In genomic region chr1:29445330-29445729, GRCh38 we compare ENCODE assay signal across 25 cellular contexts.
"Had no signal": no experiment of that assay in that cellular context is flagged by ENCODE, and none has a peak within 500 bp of the region (broad histone marks: within the 10 kb centered on the region; RNA-seq: fewer than 3 reads in every experiment).

No MANE protein-coding gene starts in this region.

- H3K27ac ChIP-seq: adrenal gland, KMS-11, SK-N-MC, WERI-Rb-1 had no signal

- H3K36me3 Mint-ChIP-seq: activated naive CD4-positive, alpha-beta T cell treated with anti-CD3 and anti-CD28 coated beads, Interleukin-2, amount 10 ng/mL, durations not matched to agents 7 days and 5 days; activated naive CD8-positive, alpha-beta T cell treated with anti-CD3 and anti-CD28 coated beads, Interleukin-2, amount 10 ng/mL, durations not matched to agents 7 days and 5 days; T-cell had no signal

- H3K9me3 ChIP-seq: adrenal gland had no signal

- H3K4me3 Mint-ChIP-seq: activated CD4-positive, alpha-beta memory T cell treated with anti-CD3 and anti-CD28 coated beads, Interleukin-2, amount 10 ng/mL, durations not matched to agents 7 days and 5 days; activated CD4-positive, alpha-beta T cell treated with anti-CD3 and anti-CD28 coated beads for 36 hours; activated naive CD4-positive, alpha-beta T cell treated with anti-CD3 and anti-CD28 coated beads, Interleukin-2, amount 10 ng/mL, durations not matched to agents 7 days and 5 days; activated naive CD8-positive, alpha-beta T cell treated with anti-CD3 and anti-CD28 coated beads, Interleukin-2, amount 10 ng/mL, durations not matched to agents 7 days and 5 days; activated T-helper 17 cell treated with anti-CD3 and anti-CD28 coated beads, Interleukin-2, amount 50 U/mL, for 72 hours; T-cell had no signal

- H3K4me2 ChIP-seq: KMS-11 had no signal

- H3K36me3 ChIP-seq: adrenal gland, WERI-Rb-1 had no signal

- H3K9ac ChIP-seq: KMS-11 had no signal

- H3K4me1 Mint-ChIP-seq: activated CD4-positive, alpha-beta memory T cell treated with anti-CD3 and anti-CD28 coated beads, Interleukin-2, amount 10 ng/mL, durations not matched to agents 7 days and 5 days; activated CD4-positive, alpha-beta T cell treated with anti-CD3 and anti-CD28 coated beads for 36 hours; activated naive CD4-positive, alpha-beta T cell treated with anti-CD3 and anti-CD28 coated beads, Interleukin-2, amount 10 ng/mL, durations not matched to agents 7 days and 5 days; activated naive CD8-positive, alpha-beta T cell treated with anti-CD3 and anti-CD28 coated beads, Interleukin-2, amount 10 ng/mL, durations not matched to agents 7 days and 5 days; activated T-helper 17 cell treated with anti-CD3 and anti-CD28 coated beads, Interleukin-2, amount 50 U/mL, for 72 hours; T-cell had no signal

- H3K27ac Mint-ChIP-seq: activated CD4-positive, alpha-beta memory T cell treated with anti-CD3 and anti-CD28 coated beads, Interleukin-2, amount 10 ng/mL, durations not matched to agents 7 days and 5 days; activated CD4-positive, alpha-beta T cell treated with anti-CD3 and anti-CD28 coated beads for 36 hours; activated naive CD4-positive, alpha-beta T cell treated with anti-CD3 and anti-CD28 coated beads, Interleukin-2, amount 10 ng/mL, durations not matched to agents 7 days and 5 days; activated naive CD8-positive, alpha-beta T cell treated with anti-CD3 and anti-CD28 coated beads, Interleukin-2, amount 10 ng/mL, durations not matched to agents 7 days and 5 days; activated T-helper 17 cell treated with anti-CD3 and anti-CD28 coated beads, Interleukin-2, amount 50 U/mL, for 72 hours; T-cell had no signal

- H3K4me3 ChIP-seq: adrenal gland, SK-N-MC had no signal

- H3K4me1 ChIP-seq: adrenal gland had no signal

- H3K9me3 Mint-ChIP-seq: activated CD4-positive, alpha-beta memory T cell treated with anti-CD3 and anti-CD28 coated beads, Interleukin-2, amount 10 ng/mL, durations not matched to agents 7 days and 5 days; activated naive CD4-positive, alpha-beta T cell treated with anti-CD3 and anti-CD28 coated beads, Interleukin-2, amount 10 ng/mL, durations not matched to agents 7 days and 5 days; activated naive CD8-positive, alpha-beta T cell treated with anti-CD3 and anti-CD28 coated beads, Interleukin-2, amount 10 ng/mL, durations not matched to agents 7 days and 5 days; activated T-helper 17 cell treated with anti-CD3 and anti-CD28 coated beads, Interleukin-2, amount 50 U/mL, for 72 hours; T-cell had no signal

- DNase-seq: activated CD4-positive, alpha-beta memory T cell treated with anti-CD3 and anti-CD28 coated beads, Interleukin-2, amount 10 ng/mL, durations not matched to agents 7 days and 5 days; activated CD4-positive, alpha-beta T cell treated with anti-CD3 and anti-CD28 coated beads for 36 hours; activated CD4-positive, alpha-beta T cell treated with anti-CD3 and anti-CD28 coated beads, Interleukin-2, amount 50 U/mL, for 1 hour; activated gamma-delta T cell; activated naive CD4-positive, alpha-beta T cell treated with anti-CD3 and anti-CD28 coated beads, Interleukin-2, amount 10 ng/mL, durations not matched to agents 7 days and 5 days; activated naive CD8-positive, alpha-beta T cell treated with anti-CD3 and anti-CD28 coated beads, Interleukin-2, amount 10 ng/mL, durations not matched to agents 7 days and 5 days; activated T-cell treated with anti-CD3 and anti-CD28 coated beads for 4 hours; activated T-cell treated with anti-CD3 and anti-CD28 coated beads, Interleukin-2, amount 50 U/mL, for 48 hours; anterior cingulate cortex; NCI-H1092 treated with DMSO at 0.1 percent for 48 hours; NCI-H1417 treated with DMSO at 0.1 percent for 48 hours; NCI-H1694; NCI-H2029; NCI-H345; NCI-H510A; NCI-H526 treated with DMSO at 0.1 percent for 48 hours; SIG-M5; T-cell; T-helper 2 cell; T1000; WERI-Rb-1 had no signal
